In genomic region chr17:40564883-40565744, GRCh38 we compare ENCODE assay signal across 8 cellular contexts. TPM values are rescaled to one million over a fixed set of nuclear protein-coding genes. Genes with fewer than 3 reads are reported as not detected.
DNase-seq lines count a peak whose midpoint lies in the region; ATAC-seq and TF ChIP-seq lines count a peak whose summit lies in the region.

CCR7 (minus strand) TSS chr17:40565472; CDS start chr17:40565409, 63 bp downstream.

- peak; percentile 94 for TF ChIP-seq POLR2A in GM18505 (IDR thresholded peaks at IDR 0.05; ENCODE audit: borderline replicate concordance, extremely low read depth, insufficient read depth, insufficient read length)
- no peak for TF ChIP-seq POLR2A in upper lobe of left lung (IDR thresholded peaks at IDR 0.05)

- TF ChIP-seq CTCF in upper lobe of left lung (IDR thresholded peaks at IDR 0.05), result no peak

- peak within 1 kb of the TSS in 2 of 4 donors; percentile 1 to 3 for H3K4me3 ChIP-seq in upper lobe of left lung

- no peaks in the 10 kb centered on the region for H3K9me3 ChIP-seq in upper lobe of left lung

- no peaks in the 10 kb centered on the region for H3K36me3 ChIP-seq in upper lobe of left lung

- H3K27ac ChIP-seq in upper lobe of left lung, result peak within 1 kb of the TSS in 1 of 4 donors; percentile 24

- H3K4me1 ChIP-seq in upper lobe of left lung, result peaks cover 5 to 10% (median 6%) of the 10 kb centered on the region in 4 donors

- WGBS in upper lobe of left lung, 2 donors, result 61 to 69% methylated on average over 4 to 12 of the region's 12 CpGs

- no peak for ATAC-seq in GM18505 (IDR thresholded peaks at IDR 0.05; ENCODE audit: unreplicated experiment)
- ATAC-seq in upper lobe of left lung (ENCODE audit: low FRiP score in 2 of 2), result no peak

- peak; percentile 64 for DNase-seq in activated CD4-positive, CD25-positive, alpha-beta regulatory T cell treated with anti-CD3 and anti-CD28 coated beads, Interleukin-2, amount 50 U/mL, for 16 hours (ENCODE audit: low read depth, low spot score)
- DNase-seq in activated naive CD8-positive, alpha-beta T cell treated with anti-CD3 and anti-CD28 coated beads, Interleukin-2, amount 50 U/mL, for 16 hours (ENCODE audit: low read depth, low spot score), result peak; percentile 73
- peak; percentile 55 to 76 (median 75) for DNase-seq in stimulated activated CD4-positive, alpha-beta T cell treated with anti-CD3 and anti-CD28 coated beads, TNF-alpha, amount 100 ng/mL, for 48 hours (ENCODE audit: low read depth in 3 of 3)
- DNase-seq in NCI-H1105 (lab: John Stamatoyannopoulos, UW) (no peak), GM19238 (ENCODE audit: insufficient read length, low spot score) (no peak), upper lobe of left lung (no peak), NCI-H1694 treated with DMSO at 0.1 percent for 48 hours (lab: John Stamatoyannopoulos, UW) (no peak)

- H3K27me3 ChIP-seq in upper lobe of left lung, result no peaks in the 10 kb centered on the region

- TF ChIP-seq EP300 in upper lobe of left lung (IDR thresholded peaks at IDR 0.05), result no peak

RNA-seq across cellular contexts. Expression of gene CCR7, which starts in this region (rescaled TPM):
- 1 to 10 TPM in 3 of 6 donors, under 1 TPM in 1, not detected in 2; 0.30 to 2.8 (median 1.4) TPM for total RNA-seq in upper lobe of left lung

Comparison
In these comparisons a context has a peak if more than half of its experiments do, and no peak if none do; other contexts are left out.
1. DNase-seq: peak in activated CD4-positive, CD25-positive, alpha-beta regulatory T cell treated with anti-CD3 and anti-CD28 coated beads, Interleukin-2, amount 50 U/mL, for 16 hours (single experiment), activated naive CD8-positive, alpha-beta T cell treated with anti-CD3 and anti-CD28 coated beads, Interleukin-2, amount 50 U/mL, for 16 hours (single experiment) and stimulated activated CD4-positive, alpha-beta T cell treated with anti-CD3 and anti-CD28 coated beads, TNF-alpha, amount 100 ng/mL, for 48 hours (3 of 3); none in NCI-H1105 (single experiment), GM19238 (single experiment), upper lobe of left lung (0 of 2) and NCI-H1694 treated with DMSO at 0.1 percent for 48 hours (single experiment).